18 cellular contexts compared by ENCODE assay signal in genomic region chr7:79495544-79496272, GRCh38. TPM values are rescaled to one million over a fixed set of nuclear protein-coding genes. Genes with fewer than 3 reads are reported as not detected.
DNase-seq lines count a peak whose midpoint lies in the region; FAIRE-seq and TF ChIP-seq lines count a peak whose summit lies in the region.
"Had no signal": no experiment of that assay in that cellular context is flagged by ENCODE, and none has a peak within 500 bp of the region (broad histone marks: within the 10 kb centered on the region; RNA-seq: fewer than 3 reads in every experiment).

No MANE protein-coding gene starts in this region.

- H3K36me3 ChIP-seq in bronchial epithelial cell (ENCODE audit: control insufficient read depth, insufficient read depth, low read length): no peaks in the 10 kb centered on the region
- H3K36me3 ChIP-seq in mesenchymal stem cell (ENCODE audit: control insufficient read depth in 1 of 2, insufficient read depth in 2 of 2, low read depth in 1 of 2, low read length in 2 of 2): no peaks in the 10 kb centered on the region
- H3K36me3 ChIP-seq: neutrophil had no signal

- H3K27me3 ChIP-seq in bronchial epithelial cell (ENCODE audit: control insufficient read depth, insufficient read depth, low read length) (no peaks in the 10 kb centered on the region), mesenchymal stem cell (ENCODE audit: control insufficient read depth in 1 of 2, insufficient read depth in 1 of 2, low read length in 2 of 2) (no peaks in the 10 kb centered on the region)
- H3K27me3 ChIP-seq: neutrophil had no signal

- H3K14ac ChIP-seq in mesenchymal stem cell (ENCODE audit: low read length in 2 of 2): no peak overlapping the region

- no peak overlapping the region for H4K91ac ChIP-seq in mesenchymal stem cell (ENCODE audit: low read length)

- no peak overlapping the region for H2BK120ac ChIP-seq in mesenchymal stem cell (ENCODE audit: low read depth, low read length)

- no peak overlapping the region for H3K18ac ChIP-seq in mesenchymal stem cell (ENCODE audit: low read depth in 1 of 2, low read length in 2 of 2)

- H3K9ac ChIP-seq in mesenchymal stem cell (ENCODE audit: low read length): no peak overlapping the region

- H2BK12ac ChIP-seq in mesenchymal stem cell (ENCODE audit: low read length in 2 of 2): no peak overlapping the region

- TF ChIP-seq POLR2A in GM12892 (IDR thresholded peaks at IDR 0.05; ENCODE audit: low read depth, low read length): no peak

- H2AK5ac ChIP-seq in mesenchymal stem cell (ENCODE audit: low read length, severe bottlenecking): no peak overlapping the region

- WGBS in mesenchymal stem cell: 0% methylated on average over 2 of the region's 6 CpGs

- H4K8ac ChIP-seq in mesenchymal stem cell (ENCODE audit: low read length): no peak overlapping the region

- no peaks in the 10 kb centered on the region for H3K79me1 ChIP-seq in mesenchymal stem cell (replicated peaks; ENCODE audit: low read length, poor library complexity, severe bottlenecking)

- no peak overlapping the region for H2BK5ac ChIP-seq in mesenchymal stem cell (ENCODE audit: low read depth, low read length, poor library complexity, severe bottlenecking)

- no peaks in the 10 kb centered on the region for H3K9me3 ChIP-seq in mesenchymal stem cell (ENCODE audit: control insufficient read depth, low read length)
- H3K9me3 ChIP-seq: neutrophil had no signal

- H3K4me1 ChIP-seq in mesenchymal stem cell (ENCODE audit: control insufficient read depth, insufficient read depth, low read depth, low read length): no peaks in the 10 kb centered on the region

- H3K4ac ChIP-seq in mesenchymal stem cell (ENCODE audit: low read depth in 1 of 2, low read length in 2 of 2): no peak overlapping the region

- peak overlapping the region; percentile 85 for H3K27ac ChIP-seq in mesenchymal stem cell (ENCODE audit: low read length, poor library complexity, severe bottlenecking)
- H3K27ac ChIP-seq: neutrophil had no signal

- FAIRE-seq in bronchial epithelial cell (lab: Jason Lieb, UNC): no peak
- FAIRE-seq in GM12892 (lab: Jason Lieb, UNC): no peak

- no peak overlapping the region for H2AFZ ChIP-seq in mesenchymal stem cell (ENCODE audit: low read depth, low read length)

- no peak for TF ChIP-seq CTCF in bronchial epithelial cell (IDR thresholded peaks at IDR 0.05; ENCODE audit: insufficient read depth, low read length, severe bottlenecking)

- no peak overlapping the region for H3K23ac ChIP-seq in mesenchymal stem cell (ENCODE audit: low read length in 2 of 2)

- H3K4me3 ChIP-seq in bronchial epithelial cell (ENCODE audit: low read depth, low read length) (no peak overlapping the region), mesenchymal stem cell (ENCODE audit: insufficient read depth in 1 of 2, low read depth in 1 of 2, low read length in 2 of 2) (no peak overlapping the region)
- H3K4me3 ChIP-seq: lung had no signal

- no peak overlapping the region for H3K4me2 ChIP-seq in mesenchymal stem cell (ENCODE audit: low read length, poor library complexity, severe bottlenecking)

- DNase-seq in AG08396 (ENCODE audit: low spot score): peak; percentile 12
- peak; percentile 44 for DNase-seq in LHCN-M2 (ENCODE audit: low read depth)
- peak; percentile 94 for DNase-seq in bronchial epithelial cell (ENCODE audit: low read depth)
- DNase-seq in mesenchymal stem cell: peak; percentile 87
- no peak for DNase-seq in stimulated activated naive CD4-positive, alpha-beta T cell treated with Interleukin-2 at 50 U/mL for 16 hours (lab: John Stamatoyannopoulos, UW)
- DNase-seq in amygdala (lab: John Stamatoyannopoulos, UW): no peak
- no peak for DNase-seq in GM12892 (ENCODE audit: insufficient read length)
- no peak for DNase-seq in middle frontal gyrus (ENCODE audit: extremely low spot score, low spot score)
- DNase-seq: activated B cell treated with CpG ODN at 0.5 μM for 24 hours; activated CD8-positive, alpha-beta memory T cell treated with anti-CD3 and anti-CD28 coated beads, Interleukin-2, amount 50 U/mL, for 4 hours; activated naive CD4-positive, alpha-beta T cell treated with anti-CD3 and anti-CD28 coated beads, Interleukin-2, amount 10 ng/mL, durations not matched to agents 7 days and 5 days; Calu3; cerebellar nuclear complex; H7; NCI-H2171 treated with DMSO at 0.1 percent for 48 hours; stimulated activated CD4-positive, alpha-beta T cell treated with anti-CD3 and anti-CD28 coated beads, Interleukin-12 subunit alpha, Interleukin-12 subunit beta, amount 100 ng/mL, for 4 hours had no signal

- H2BK15ac ChIP-seq in mesenchymal stem cell (ENCODE audit: low read depth, poor library complexity, severe bottlenecking): no peak overlapping the region

RNA-seq across cellular contexts. Expression of gene MAGI2, which starts 42.2 kb away (rescaled TPM):
- 2.4 and 3.6 TPM in 2 replicates for total RNA-seq in LHCN-M2 (2014; rRNA removed)
- polyA plus RNA-seq in LHCN-M2 (2012): 1.6 TPM
- total RNA-seq in bronchial epithelial cell: 2.6 and 2.7 TPM in 2 replicates
- 4.1 TPM for polyA plus RNA-seq in mesenchymal stem cell (2013, experiment 1 of 2)
- polyA plus RNA-seq in mesenchymal stem cell (2013, experiment 2 of 2): 3.9 TPM
- polyA plus RNA-seq in GM12892 (2012; ENCODE audit: missing spikeins): 0.68 TPM

Comparison
In these comparisons a context has a peak if more than half of its experiments do, and no peak if none do; other contexts are left out.
1. DNase-seq: peak in AG08396 (single experiment), LHCN-M2 (single experiment), bronchial epithelial cell (single experiment) and mesenchymal stem cell (single experiment); none in stimulated activated naive CD4-positive, alpha-beta T cell treated with Interleukin-2 at 50 U/mL for 16 hours (single experiment), amygdala (0 of 56), GM12892 (single experiment) and middle frontal gyrus (single experiment).